In the genomic region with DNA sequence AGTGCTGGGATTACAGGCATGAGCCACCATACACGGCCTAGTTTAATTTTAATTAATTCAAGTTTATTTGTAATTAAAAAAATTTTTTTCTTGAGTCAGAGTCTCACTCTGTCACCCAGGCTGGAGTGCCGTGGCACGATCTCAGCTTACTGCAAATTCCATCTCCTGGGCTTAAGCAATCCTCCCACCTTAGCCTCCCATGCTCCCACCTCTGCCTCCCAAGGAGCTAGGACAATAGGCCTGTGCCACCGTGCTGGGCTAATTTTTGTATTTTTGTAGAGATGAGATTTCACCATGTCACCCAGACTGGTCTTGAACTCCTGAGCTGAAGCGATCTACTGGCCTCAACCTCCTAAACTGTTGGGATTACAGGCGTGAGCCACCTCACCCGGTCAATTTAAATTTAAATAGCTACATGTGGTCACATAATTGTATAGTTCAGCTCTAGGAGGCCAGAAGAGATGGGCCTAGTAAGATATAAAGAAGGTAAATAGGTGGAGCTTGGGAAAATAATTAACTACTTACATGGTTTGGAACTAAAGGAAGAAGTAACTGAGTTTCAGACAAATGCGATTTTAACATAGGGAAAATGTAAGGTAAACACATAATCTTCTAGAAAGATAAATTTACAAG, we compare ENCODE assay signal across 13 cellular contexts.
"Had no signal": no experiment of that assay in that cellular context is flagged by ENCODE, and none has a peak within 500 bp of the region (broad histone marks: within the 10 kb centered on the region; RNA-seq: fewer than 3 reads in every experiment).

No MANE protein-coding gene starts in this region.

- H3K27me3 ChIP-seq: dorsolateral prefrontal cortex, right lobe of liver, uterus had no signal

- DNase-seq: activated CD4-positive, alpha-beta T cell treated with anti-CD3 and anti-CD28 coated beads for 1 hour; activated CD4-positive, alpha-beta T cell treated with anti-CD3 and anti-CD28 coated beads, Interleukin-2, amount 50 U/mL, for 48 hours; activated CD8-positive, alpha-beta memory T cell treated with anti-CD3 and anti-CD28 coated beads, Interleukin-2, amount 10 ng/mL, durations not matched to agents 7 days and 5 days; activated effector memory CD4-positive, alpha-beta T cell treated with Interleukin-2 at 50 U/mL for 16 hours; activated T-cell treated with anti-CD3 and anti-CD28 coated beads, Interleukin-2, amount 50 U/mL, for 24 hours; cerebellar nuclear complex; dorsolateral prefrontal cortex; glutamatergic neuron; immature natural killer cell; right lobe of liver; stimulated activated naive CD4-positive, alpha-beta T cell treated with Interleukin-2 at 50 U/mL for 16 hours; uterus had no signal

- ATAC-seq: activated CD8-positive, alpha-beta memory T cell treated with anti-CD3 and anti-CD28 coated beads, Interleukin-2, amount 10 ng/mL, durations not matched to agents 7 days and 5 days; right lobe of liver had no signal

- H3K4me3 ChIP-seq: dorsolateral prefrontal cortex, lung, right lobe of liver, uterus had no signal

- H3K9me3 ChIP-seq: right lobe of liver, uterus had no signal

- H3K36me3 ChIP-seq: right lobe of liver, uterus had no signal

- H3K27ac ChIP-seq: right lobe of liver had no signal
